In genomic region chr12:39587247-39587646, GRCh38 we compare ENCODE assay signal across 8 cellular contexts. TPM values are rescaled to one million over a fixed set of nuclear protein-coding genes. Genes with fewer than 3 reads are reported as not detected.
DNase-seq lines count a peak whose midpoint lies in the region; ATAC-seq and TF ChIP-seq lines count a peak whose summit lies in the region.

No MANE protein-coding gene starts in this region.

- H3K36me3 ChIP-seq in hepatocyte (replicated peaks; ENCODE audit: insufficient read depth, low read depth) = no peaks in the 10 kb centered on the region

- H3K79me2 ChIP-seq in hepatocyte = no peaks in the 10 kb centered on the region

- WGBS in hepatocyte (ENCODE audit: low lambda C conversion rate, missing lambda C conversion rate) = 74% methylated on average over 3 of the region's 3 CpGs

- H3K27ac Mint-ChIP-seq in natural killer cell = no peak overlapping the region
- no peak overlapping the region for H3K27ac Mint-ChIP-seq in natural killer cell treated with Interleukin-12 subunit alpha and Interleukin-12 subunit beta and Interleukin-15 and Interleukin-18, amount 100 ng/mL, for 72 hours

- no peaks in the 10 kb centered on the region for H3K9me2 ChIP-seq in hepatocyte (replicated peaks; ENCODE audit: insufficient read depth)

- no peaks in the 10 kb centered on the region for H4K20me1 ChIP-seq in hepatocyte (ENCODE audit: insufficient read depth, poor library complexity, severe bottlenecking)

- no peak overlapping the region for H3K27ac ChIP-seq in RWPE1
- H3K27ac ChIP-seq in hepatocyte = no peak overlapping the region

- intact Hi-C loops in natural killer cell (cut with micrococcal nuclease) = loop anchor here (1.0 kb wide), 1 partner anchor 520 kb away; no protein-coding TSS in a partner anchor

- ATAC-seq in natural killer cell = peak in 2 of 3 donors; percentile 50 to 60
- ATAC-seq in natural killer cell treated with Interleukin-12 subunit alpha and Interleukin-12 subunit beta and Interleukin-15 and Interleukin-18, amount 100 ng/mL, for 72 hours = no peak
- peak; percentile 81 for ATAC-seq in HG02623 (IDR thresholded peaks at IDR 0.05; ENCODE audit: unreplicated experiment)
- no peak for ATAC-seq in HG02642 (IDR thresholded peaks at IDR 0.05; ENCODE audit: poor library complexity, unreplicated experiment)

- no peaks in the 10 kb centered on the region for H3K9me3 Mint-ChIP-seq in natural killer cell
- no peaks in the 10 kb centered on the region for H3K9me3 Mint-ChIP-seq in natural killer cell treated with Interleukin-12 subunit alpha and Interleukin-12 subunit beta and Interleukin-15 and Interleukin-18, amount 100 ng/mL, for 72 hours

- POLR2A ChIA-PET in RWPE1 (lab: Yijun Ruan, JAX; ENCODE audit: low non-redundant PET) = no interaction called here

- H3K27me3 ChIP-seq in hepatocyte = no peaks in the 10 kb centered on the region

- no peaks in the 10 kb centered on the region for H3K36me3 Mint-ChIP-seq in natural killer cell
- peaks cover 5% of the 10 kb centered on the region for H3K36me3 Mint-ChIP-seq in natural killer cell treated with Interleukin-12 subunit alpha and Interleukin-12 subunit beta and Interleukin-15 and Interleukin-18, amount 100 ng/mL, for 72 hours

- H3K4me1 ChIP-seq in hepatocyte (ENCODE audit: insufficient read depth) = no peaks in the 10 kb centered on the region

- CTCF ChIA-PET in RWPE1 (lab: Yijun Ruan, JAX) = no interaction called here

- H3K27me3 Mint-ChIP-seq in natural killer cell (ENCODE audit: low read depth in 2 of 2) = peaks cover 0 to 4% of the 10 kb centered on the region in 2 donors
- H3K27me3 Mint-ChIP-seq in natural killer cell treated with Interleukin-12 subunit alpha and Interleukin-12 subunit beta and Interleukin-15 and Interleukin-18, amount 100 ng/mL, for 72 hours = peaks cover 0 to 10% of the 10 kb centered on the region in 2 donors

- H3K4me1 Mint-ChIP-seq in natural killer cell = no peaks in the 10 kb centered on the region
- H3K4me1 Mint-ChIP-seq in natural killer cell treated with Interleukin-12 subunit alpha and Interleukin-12 subunit beta and Interleukin-15 and Interleukin-18, amount 100 ng/mL, for 72 hours (ENCODE audit: low read depth in 2 of 2) = no peaks in the 10 kb centered on the region

- no peak overlapping the region for H3K4me3 ChIP-seq in hepatocyte

- no peak overlapping the region for H3K4me3 Mint-ChIP-seq in natural killer cell
- no peak overlapping the region for H3K4me3 Mint-ChIP-seq in natural killer cell treated with Interleukin-12 subunit alpha and Interleukin-12 subunit beta and Interleukin-15 and Interleukin-18, amount 100 ng/mL, for 72 hours

- DNase-seq in natural killer cell (no peak), RWPE1 (ENCODE audit: low spot score) (peak; percentile 15), hepatocyte (ENCODE audit: low spot score) (no peak), kidney tubule cell (ENCODE audit: low spot score) (no peak), DMS79 treated with DMSO at 0.1 percent for 48 hours (lab: John Stamatoyannopoulos, UW) (no peak)
- DNase-seq in natural killer cell treated with Interleukin-12 subunit alpha and Interleukin-12 subunit beta and Interleukin-15 and Interleukin-18, amount 100 ng/mL, for 72 hours (ENCODE audit: low spot score) = no peak

- TF ChIP-seq CTCF in natural killer cell (IDR thresholded peaks at IDR 0.05) (peak; percentile 20), RWPE1 (conservative IDR thresholded peaks at IDR 0.05; ENCODE audit: low read depth) (peak; percentile 43), hepatocyte (IDR thresholded peaks at IDR 0.05; ENCODE audit: poor library complexity) (peak; percentile 13)

- H3K9me3 ChIP-seq in hepatocyte (ENCODE audit: low read depth) = no peaks in the 10 kb centered on the region

- H3K4me2 ChIP-seq in hepatocyte = no peak overlapping the region

- no peak overlapping the region for H2AFZ ChIP-seq in hepatocyte

RNA-seq across cellular contexts. Expression of gene ABCD2, which starts 32.4 kb away (rescaled TPM):
- total RNA-seq in natural killer cell (1 to 10 TPM in 1 of 3 donors, under 1 TPM in 2; 0.35 to 2.4 (median 0.75) TPM), hepatocyte (0.16 and 0.17 TPM in 2 replicates)
- 1 to 10 TPM in 1 of 2 donors, under 1 TPM in 1; 0.45 to 3.1 TPM for total RNA-seq in natural killer cell treated with Interleukin-12 subunit alpha and Interleukin-12 subunit beta and Interleukin-15 and Interleukin-18, amount 100 ng/mL, for 72 hours
- 0.19 TPM in 1 of 2 replicates, not detected in the other for polyA plus RNA-seq in hepatocyte

Comparison
In these comparisons a context has a peak if more than half of its experiments do, and no peak if none do; other contexts are left out.
1. ATAC-seq: peak in natural killer cell (2 of 3) and HG02623 (single experiment); none in natural killer cell treated with Interleukin-12 subunit alpha and Interleukin-12 subunit beta and Interleukin-15 and Interleukin-18, amount 100 ng/mL, for 72 hours (0 of 2) and HG02642 (single experiment).
2. Peak in every context shown above with its lines, with median percentiles within 50 percentile points of each other: CTCF ChIP-seq.